Comparison of ENCODE assay signal across 20 cellular contexts in the genomic region with DNA sequence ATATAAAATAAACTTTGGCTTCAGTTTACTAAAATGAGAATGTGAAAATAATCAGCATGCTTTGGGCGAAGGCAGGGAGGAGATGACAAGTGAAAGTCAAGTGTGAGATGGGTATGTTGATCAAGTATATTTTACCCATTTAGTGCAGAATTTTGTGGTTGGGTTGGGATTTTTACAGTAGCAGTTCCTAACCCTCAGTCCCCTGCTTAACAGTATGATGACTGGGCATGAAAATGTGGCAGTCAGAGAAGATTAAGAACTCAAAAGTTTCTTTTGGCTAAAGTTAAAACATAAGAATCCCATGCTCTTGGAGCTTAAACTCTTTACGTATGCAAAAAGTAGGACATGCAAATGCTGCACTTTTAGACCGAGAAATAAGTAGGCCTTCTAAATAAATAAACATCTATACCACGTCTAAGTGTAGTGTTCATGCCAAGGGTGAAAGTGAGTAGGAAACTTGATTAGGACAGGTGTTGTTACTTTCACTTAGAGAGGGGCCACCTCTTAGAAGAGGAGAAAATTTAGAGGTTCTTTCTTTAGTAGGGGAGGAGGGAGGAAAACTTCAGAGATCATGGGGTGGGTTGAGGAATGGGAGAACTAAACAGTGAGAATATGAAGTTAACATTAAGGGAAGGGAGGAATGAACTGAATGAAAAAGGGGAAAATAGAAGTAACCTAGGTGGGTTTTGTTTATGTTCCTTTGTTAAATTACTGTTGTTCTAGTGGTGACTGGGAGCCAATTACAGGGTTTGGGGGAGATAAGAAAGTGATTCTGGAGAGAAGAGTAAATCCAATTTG.
A peak's percentile ranks its signal among the peaks of the same experiment; 100 is the strongest.
DNase-seq lines count a peak whose midpoint lies in the region; ATAC-seq and TF ChIP-seq lines count a peak whose summit lies in the region.
"Had no signal": no experiment of that assay in that cellular context is flagged by ENCODE, and none has a peak within 500 bp of the region (broad histone marks: within the 10 kb centered on the region; RNA-seq: fewer than 3 reads in every experiment).

No MANE protein-coding gene starts in this region.

- no peak overlapping the region for H3K27ac Mint-ChIP-seq in activated naive CD8-positive, alpha-beta T cell treated with anti-CD3 and anti-CD28 coated beads, Interleukin-2, amount 50 U/mL, for 24 hours
- H3K27ac Mint-ChIP-seq: dendritic cell treated with granulocyte-macrophage colony-stimulating factor and Interleukin-4, amounts not matched to agents 40 ng/mL and 50 ng/mL, for 4 days had no signal

- H3K4me1 Mint-ChIP-seq in activated naive CD8-positive, alpha-beta T cell treated with anti-CD3 and anti-CD28 coated beads, Interleukin-2, amount 50 U/mL, for 24 hours = peaks cover 18% of the 10 kb centered on the region

- H3K36me3 ChIP-seq in body of pancreas (replicated peaks in 1 of 2; ENCODE audit: insufficient read depth in 1 of 2, low read depth in 2 of 2) = no peaks in the 10 kb centered on the region

- H3K9me3 Mint-ChIP-seq in activated naive CD8-positive, alpha-beta T cell treated with anti-CD3 and anti-CD28 coated beads, Interleukin-2, amount 50 U/mL, for 24 hours = no peaks in the 10 kb centered on the region
- H3K9me3 Mint-ChIP-seq: dendritic cell treated with granulocyte-macrophage colony-stimulating factor and Interleukin-4, amounts not matched to agents 40 ng/mL and 50 ng/mL, for 4 days; H9 had no signal

- no peaks in the 10 kb centered on the region for H3K9me3 ChIP-seq in body of pancreas
- H3K9me3 ChIP-seq: mucosa of descending colon, transverse colon had no signal

- no peaks in the 10 kb centered on the region for H3K27me3 ChIP-seq in body of pancreas
- H3K27me3 ChIP-seq: transverse colon had no signal

- no peak overlapping the region for H3K27ac ChIP-seq in body of pancreas
- H3K27ac ChIP-seq: transverse colon had no signal

- 70 to 75% methylated on average over 4 of the region's 4 CpGs for WGBS in body of pancreas, 2 donors

- peak; percentile 69 for ATAC-seq in GM18868 (IDR thresholded peaks at IDR 0.05; ENCODE audit: unreplicated experiment)
- ATAC-seq in GM21528 (IDR thresholded peaks at IDR 0.05; ENCODE audit: low FRiP score, unreplicated experiment) = no peak
- no peak for ATAC-seq in GM18861 (IDR thresholded peaks at IDR 0.05; ENCODE audit: unreplicated experiment)
- no peak for ATAC-seq in activated naive CD8-positive, alpha-beta T cell treated with anti-CD3 and anti-CD28 coated beads, Interleukin-2, amount 50 U/mL, for 24 hours
- no peak for ATAC-seq in body of pancreas
- ATAC-seq: mucosa of descending colon had no signal

- H3K36me3 Mint-ChIP-seq in activated naive CD8-positive, alpha-beta T cell treated with anti-CD3 and anti-CD28 coated beads, Interleukin-2, amount 50 U/mL, for 24 hours (ENCODE audit: low read depth) = peaks cover 11% of the 10 kb centered on the region

- H3K4me3 Mint-ChIP-seq in activated naive CD8-positive, alpha-beta T cell treated with anti-CD3 and anti-CD28 coated beads, Interleukin-2, amount 50 U/mL, for 24 hours = no peak overlapping the region
- H3K4me3 Mint-ChIP-seq: dendritic cell treated with granulocyte-macrophage colony-stimulating factor and Interleukin-4, amounts not matched to agents 40 ng/mL and 50 ng/mL, for 4 days; H9 had no signal

- DNase-seq in GM12865 (ENCODE audit: low read depth) (peak; percentile 28), NCI-H82 treated with DMSO at 0.1 percent for 48 hours (lab: John Stamatoyannopoulos, UW; ENCODE audit: unreplicated experiment) (peak; percentile 84), iris pigment epithelial cell (ENCODE audit: low read depth) (peak; percentile 3), body of pancreas (no peak)
- no peak for DNase-seq in activated naive CD8-positive, alpha-beta T cell treated with anti-CD3 and anti-CD28 coated beads, Interleukin-2, amount 50 U/mL, for 24 hours
- DNase-seq: activated CD4-positive, CD25-positive, alpha-beta regulatory T cell; activated T-cell treated with anti-CD3 and anti-CD28 coated beads, Interleukin-2, amount 50 U/mL, for 1 hour; H9; mucosa of descending colon; NCI-H1092 treated with DMSO at 0.1 percent for 48 hours; NCI-H345; NCI-H748 treated with DMSO at 0.1 percent for 48 hours; posterior cingulate gyrus; SHP77; T1000; transverse colon had no signal

- H3K4me3 ChIP-seq in GM12865 (ENCODE audit: low read depth, low read length) = no peak overlapping the region
- H3K4me3 ChIP-seq in body of pancreas = no peak overlapping the region
- H3K4me3 ChIP-seq: mucosa of descending colon, transverse colon had no signal

- no peak for TF ChIP-seq CTCF in GM12865 (IDR thresholded peaks at IDR 0.05; ENCODE audit: insufficient read depth, low read depth, low read length, missing control alignments)
- TF ChIP-seq CTCF in body of pancreas (IDR thresholded peaks at IDR 0.05) = no peak

- intact Hi-C loops in body of pancreas (cut with DNase I) = no loop called here

- peaks cover 4% of the 10 kb centered on the region for H3K4me1 ChIP-seq in body of pancreas
- H3K4me1 ChIP-seq: transverse colon had no signal

- no peaks in the 10 kb centered on the region for H3K27me3 Mint-ChIP-seq in activated naive CD8-positive, alpha-beta T cell treated with anti-CD3 and anti-CD28 coated beads, Interleukin-2, amount 50 U/mL, for 24 hours
- H3K27me3 Mint-ChIP-seq: dendritic cell treated with granulocyte-macrophage colony-stimulating factor and Interleukin-4, amounts not matched to agents 40 ng/mL and 50 ng/mL, for 4 days had no signal

- TF ChIP-seq POLR2A in body of pancreas (IDR thresholded peaks at IDR 0.05) = no peak

Comparison
In these comparisons a context has a peak if more than half of its experiments do, and no peak if none do; other contexts are left out.
1. DNase-seq: peak in GM12865 (single experiment), NCI-H82 treated with DMSO at 0.1 percent for 48 hours (single experiment) and iris pigment epithelial cell (single experiment); none in activated naive CD8-positive, alpha-beta T cell treated with anti-CD3 and anti-CD28 coated beads, Interleukin-2, amount 50 U/mL, for 24 hours (single experiment) and body of pancreas (0 of 4).